Comparison of ENCODE assay signal across 20 cellular contexts in the genomic region with DNA sequence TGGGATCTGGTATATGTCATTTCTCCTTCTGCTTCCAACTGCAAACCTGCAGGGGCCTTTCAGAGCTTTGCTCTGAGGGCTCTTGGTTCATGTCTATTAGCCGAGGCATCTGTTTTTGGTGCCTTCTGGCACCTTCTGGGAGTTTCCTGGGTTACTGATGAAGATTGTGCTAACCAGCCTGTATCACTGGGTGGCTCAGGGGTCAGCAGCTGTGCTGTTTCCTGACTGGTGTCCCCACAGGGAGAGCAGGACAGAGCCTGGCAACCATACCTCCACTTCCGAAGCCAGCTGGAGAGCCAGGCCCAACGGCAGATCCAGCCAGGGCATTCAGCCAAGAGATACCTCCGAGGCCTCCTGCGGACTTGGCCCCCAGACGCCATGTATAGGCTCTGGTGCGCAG. TPM values are rescaled to one million over a fixed set of nuclear protein-coding genes. Genes with fewer than 3 reads are reported as not detected.
"Had no signal": no experiment of that assay in that cellular context is flagged by ENCODE, and none has a peak within 500 bp of the region (broad histone marks: within the 10 kb centered on the region; RNA-seq: fewer than 3 reads in every experiment).

No MANE protein-coding gene starts in this region.

- H3K9me3 ChIP-seq: adrenal gland, lower lobe of right lung, ovary, tibial nerve had no signal

- H3K4me1 ChIP-seq: adrenal gland, lower lobe of right lung had no signal

- ATAC-seq: lower lobe of right lung; stimulated activated naive B cell treated with anti-CD40 and anti-IgM and Interleukin-4, amounts not matched to agents 10 μg/mL and 1 μg/mL and 100 μg/mL, for 72 hours; WTC11 had no signal

- H3K27me3 ChIP-seq: adrenal gland, cardiac muscle cell, ovary, tibial nerve had no signal

- H3K36me3 ChIP-seq: adrenal gland, cardiac muscle cell, lower lobe of right lung, ovary, tibial nerve had no signal

- DNase-seq: activated CD4-positive, alpha-beta memory T cell treated with anti-CD3 and anti-CD28 coated beads, Interleukin-2, amount 10 ng/mL, durations not matched to agents 7 days and 5 days; activated CD4-positive, alpha-beta T cell treated with anti-CD3 and anti-CD28 coated beads for 4 hours; activated effector memory CD4-positive, alpha-beta T cell treated with anti-CD3 and anti-CD28 coated beads, Interleukin-2, amount 50 U/mL, for 16 hours; activated T-cell treated with anti-CD3 and anti-CD28 coated beads, Interleukin-2, amount 50 U/mL, for 24 hours; effector CD4-positive, alpha-beta T cell; foreskin fibroblast; immature natural killer cell; lower lobe of right lung; ovary; stimulated activated CD4-positive, alpha-beta T cell treated with anti-CD3 and anti-CD28 coated beads, Interleukin-15, amount 100 ng/mL, for 24 hours; stimulated activated CD4-positive, alpha-beta T cell treated with anti-CD3 and anti-CD28 coated beads, Interleukin-4, amount 100 ng/mL, for 1 hour; stimulated activated naive B cell treated with anti-CD40 and anti-IgM and Interleukin-4, amounts not matched to agents 10 μg/mL and 1 μg/mL and 100 μg/mL, for 72 hours had no signal

- H3K27ac ChIP-seq: adrenal gland, cardiac muscle cell, coronary artery, lower lobe of right lung, ovary, skin epidermis, tibial nerve had no signal

- H3K4me3 ChIP-seq: adrenal gland, cardiac muscle cell, lower lobe of right lung, ovary, skin epidermis, tibial nerve had no signal

RNA-seq across cellular contexts. Expression of a gene that starts 17.5 kb away (rescaled TPM):
- total RNA-seq: activated CD4-positive, alpha-beta memory T cell treated with anti-CD3 and anti-CD28 coated beads, Interleukin-2, amount 10 ng/mL, durations not matched to agents 7 days and 5 days; adrenal gland; cardiac muscle cell; subcutaneous adipose tissue; T-helper 2 cell treated with Interferon-gamma antibody and Interleukin-4, amounts not matched to agents 100 ng/mL and 5 ng/mL, for 36 hours; tibial nerve; WTC11 had no signal
- polyA plus RNA-seq: immature natural killer cell had no signal
